10 cellular contexts compared by ENCODE assay signal in the genomic region with DNA sequence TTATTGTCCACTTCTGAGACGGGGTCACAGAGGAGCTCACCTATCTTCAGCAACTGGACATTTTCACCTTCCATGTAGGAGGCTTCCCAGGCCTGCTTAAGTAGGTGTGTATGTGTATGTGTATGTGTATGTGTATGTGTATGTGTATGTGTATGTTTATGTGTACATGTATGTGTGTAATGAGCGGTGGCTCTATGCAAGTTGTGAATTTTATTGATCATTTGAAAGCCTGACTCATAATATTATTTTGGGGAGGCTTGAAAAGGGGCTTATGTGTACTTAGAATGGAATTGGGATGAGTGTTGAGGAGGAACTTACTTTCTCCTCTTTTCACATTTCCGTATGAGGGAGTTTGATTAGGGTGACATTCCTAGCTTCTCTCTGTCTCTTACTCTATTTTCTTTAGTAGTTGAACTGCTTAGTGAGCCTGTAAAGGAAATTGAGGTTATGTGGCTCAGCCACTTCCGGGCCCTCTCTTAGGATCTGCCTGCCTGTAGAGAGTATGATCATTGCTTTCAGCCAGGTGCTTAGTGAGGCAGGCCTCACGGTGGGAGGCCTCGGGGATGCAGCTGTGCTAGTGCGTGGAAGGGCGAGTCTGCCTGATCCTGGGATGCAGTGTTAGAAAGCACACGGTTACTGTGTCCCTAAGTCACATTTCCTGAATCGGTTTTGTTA.
DNase-seq lines count a peak whose midpoint lies in the region; ATAC-seq, FAIRE-seq and TF ChIP-seq lines count a peak whose summit lies in the region.
"Had no signal": no experiment of that assay in that cellular context is flagged by ENCODE, and none has a peak within 500 bp of the region (broad histone marks: within the 10 kb centered on the region; RNA-seq: fewer than 3 reads in every experiment).

No MANE protein-coding gene starts in this region.

- DNase-seq in mammary epithelial cell (no peak), breast epithelium (ENCODE audit: low spot score in 2 of 2) (no peak), T follicular helper cell (ENCODE audit: low read depth) (peak; percentile 74), GM12878 (ENCODE audit: low read depth, low spot score) (no peak), NCI-H524 (lab: John Stamatoyannopoulos, UW) (no peak), sciatic nerve (ENCODE audit: low spot score) (no peak)
- peak; percentile 61 for DNase-seq in stimulated activated naive CD4-positive, alpha-beta T cell treated with Interleukin-2 at 50 U/mL for 16 hours (lab: John Stamatoyannopoulos, UW)

- no peak overlapping the region for H3K4me3 ChIP-seq in mammary epithelial cell (replicated peaks in 1 of 3; ENCODE audit: insufficient read depth in 1 of 3, low read depth in 2 of 3, low read length in 3 of 3)
- H3K4me3 ChIP-seq in breast epithelium: no peak overlapping the region
- H3K4me3 ChIP-seq in GM12878: no peak overlapping the region

- RAD21 ChIA-PET in GM12878 (lab: Charles Lee; ENCODE audit: unreplicated experiment): interaction anchor here (0.7 to 5.6 kb wide), 11 partner anchors 7 to 268 kb away, joined by 3 to 72 read pairs (median 4); no protein-coding TSS in a partner anchor

- dilution Hi-C loops in mammary epithelial cell (cut with HindIII; ENCODE audit: low sequenced_read_pairs): no loop called here

- H3K9ac ChIP-seq in mammary epithelial cell (ENCODE audit: insufficient read depth, low read length) (no peak overlapping the region), GM12878 (ENCODE audit: control insufficient read depth, insufficient read depth, low read length) (no peak overlapping the region; the same call in 1 of the 2 replicates)

- H2AFZ ChIP-seq in mammary epithelial cell (ENCODE audit: low read depth, low read length) (no peak overlapping the region), GM12878 (ENCODE audit: control insufficient read depth, low read depth, low read length) (peak overlapping the region; percentile 46)

- BruUV-seq in mammary epithelial cell (replicated peaks; lab: Mats Ljungman, UMichigan) (no TSS peak), GM12878 (replicated peaks; lab: Mats Ljungman, UMichigan) (no TSS peak)

- H3K9me3 ChIP-seq in mammary epithelial cell (replicated peaks; ENCODE audit: insufficient read depth, low read length) (no peaks in the 10 kb centered on the region), breast epithelium (no peaks in the 10 kb centered on the region), GM12878 (replicated peaks; ENCODE audit: control insufficient read depth, insufficient read depth, low read length) (no peaks in the 10 kb centered on the region; the same call in 2 of the 3 replicates)
- H3K9me3 ChIP-seq: neutrophil had no signal

- TF ChIP-seq EP300 in GM12878 (IDR thresholded peaks at IDR 0.05; ENCODE audit: borderline replicate concordance in 1 of 2, control insufficient read depth in 1 of 2, low read depth in 2 of 2, low read length in 2 of 2): no peak

- CTCF ChIA-PET in mammary epithelial cell (lab: Charles Lee; ENCODE audit: low non-redundant PET): no interaction called here
- CTCF ChIA-PET in GM12878 (lab: Yijun Ruan, JAX): interaction anchor here (1.0 to 36.6 kb wide), 8 partner anchors 8 to 634 kb away, joined by 3 to 1067 read pairs (median 7); a partner anchor contains a TSS

- FAIRE-seq in GM12878 (lab: Jason Lieb, UNC): peak; percentile 86

- no peak for TF ChIP-seq RAD21 in GM12878 (IDR thresholded peaks at IDR 0.05; ENCODE audit: insufficient read depth, low read depth, low read length)

- H4K20me1 ChIP-seq in mammary epithelial cell (ENCODE audit: insufficient read depth, low read length) (no peaks in the 10 kb centered on the region), GM12878 (ENCODE audit: control insufficient read depth, insufficient read depth) (no peaks in the 10 kb centered on the region)

- in situ Hi-C loops in mammary epithelial cell (cut with MboI; ENCODE audit: low sequenced_read_pairs in 2 of 2) (loop anchor here in 1 of 2 donors (25.0 kb wide), 1 partner anchor 512 kb away; a partner anchor contains a TSS), GM12878 (cut with MboI) (no loop called here)

- H3K4me2 ChIP-seq in mammary epithelial cell (ENCODE audit: insufficient read depth, low read depth, low read length) (peak overlapping the region; percentile 10), GM12878 (ENCODE audit: control insufficient read depth, insufficient read depth) (peak overlapping the region; percentile 76)

- TF ChIP-seq POLR2A in breast epithelium (IDR thresholded peaks at IDR 0.05) (no peak), GM12878 (IDR thresholded peaks at IDR 0.05; ENCODE audit: low read depth, low read length) (peak; percentile 67)

- H3K36me3 ChIP-seq in mammary epithelial cell (ENCODE audit: insufficient read depth, low read length): no peaks in the 10 kb centered on the region
- H3K36me3 ChIP-seq in breast epithelium: no peaks in the 10 kb centered on the region
- H3K36me3 ChIP-seq in GM12878 (ENCODE audit: control insufficient read depth in 2 of 2, insufficient read depth in 2 of 2, low read length in 1 of 2): no peaks in the 10 kb centered on the region
- H3K36me3 ChIP-seq: neutrophil had no signal

- TF ChIP-seq CTCF in mammary epithelial cell (conservative IDR thresholded peaks at IDR 0.05 in 1 of 2, IDR thresholded peaks at IDR 0.05 in 1 of 2; ENCODE audit: extremely low read depth in 1 of 2, insufficient read depth in 1 of 2, low read depth in 1 of 2, low read length in 2 of 2): no peak
- no peak for TF ChIP-seq CTCF in breast epithelium (IDR thresholded peaks at IDR 0.05)
- TF ChIP-seq CTCF in GM12878 (IDR thresholded peaks at IDR 0.05 in 2 of 3, conservative IDR thresholded peaks at IDR 0.05 in 1 of 3; ENCODE audit: control insufficient read depth in 2 of 3, extremely low read depth in 1 of 3, insufficient read depth in 1 of 3, low read depth in 3 of 3, low read length in 3 of 3): no peak

- ATAC-seq in HG03139 (IDR thresholded peaks at IDR 0.05; ENCODE audit: unreplicated experiment) (peak; percentile 66), GM12878 (peak; percentile 72), sciatic nerve (no peak)

- no peaks in the 10 kb centered on the region for H3K27me3 ChIP-seq in mammary epithelial cell (ENCODE audit: insufficient read depth, low read length)
- no peaks in the 10 kb centered on the region for H3K27me3 ChIP-seq in breast epithelium
- H3K27me3 ChIP-seq in GM12878 (replicated peaks in 1 of 2; ENCODE audit: control insufficient read depth in 2 of 2, insufficient read depth in 2 of 2, low read length in 1 of 2): no peaks in the 10 kb centered on the region
- H3K27me3 ChIP-seq: neutrophil had no signal

- 96% methylated on average over 10 of the region's 10 CpGs for WGBS in mammary epithelial cell (ENCODE audit: low coverage, missing lambda C conversion rate)
- WGBS in GM12878 (ENCODE audit: insufficient coverage, insufficient replicate concordance, low lambda C conversion rate, missing lambda C conversion rate): 16% methylated on average over 10 of the region's 10 CpGs

- H3K4me1 ChIP-seq in mammary epithelial cell (ENCODE audit: insufficient read depth, low read length) (peaks cover 12% of the 10 kb centered on the region), breast epithelium (peaks cover 0 to 5% of the 10 kb centered on the region in 2 donors), GM12878 (ENCODE audit: control insufficient read depth, insufficient read depth, low read length) (peaks cover 48% of the 10 kb centered on the region)

- no peaks in the 10 kb centered on the region for H3K79me2 ChIP-seq in mammary epithelial cell (ENCODE audit: insufficient read depth, low read length)
- no peaks in the 10 kb centered on the region for H3K79me2 ChIP-seq in GM12878 (ENCODE audit: control insufficient read depth, insufficient read depth, low read length)

- SMC1A ChIA-PET in GM12878 (lab: Charles Lee; ENCODE audit: uncharacterized antibody, unreplicated experiment): interaction anchor here (1.1 to 36.3 kb wide), 13 partner anchors 8 to 268 kb away, joined by 4 to 1399 read pairs (median 9); a partner anchor contains a TSS

- POLR2A ChIA-PET in GM12878 (lab: Charles Lee): interaction anchor here (0.6 to 6.3 kb wide), 9 partner anchors 9 to 239 kb away, joined by 3 to 33 read pairs (median 4); no protein-coding TSS in a partner anchor

- intact Hi-C loops in mammary epithelial cell (cut with micrococcal nuclease): loop anchor here (10.0 kb wide), 1 partner anchor 515 kb away; a partner anchor contains a TSS
- intact Hi-C loops in breast epithelium (cut with DNase I; ENCODE audit: low total_unique reads): no loop called here
- intact Hi-C loops in GM12878 (cut with micrococcal nuclease; ENCODE audit: unreplicated experiment): loop anchor here (10.0 kb wide), 1 partner anchor 515 kb away; a partner anchor contains a TSS
- intact Hi-C loops in sciatic nerve (cut with DNase I): no loop called here

- H3K27ac ChIP-seq in mammary epithelial cell (ENCODE audit: insufficient read depth, low read depth, low read length) (no peak overlapping the region), breast epithelium (no peak overlapping the region), GM12878 (ENCODE audit: control insufficient read depth, insufficient read depth) (peak overlapping the region; percentile 58)
- H3K27ac ChIP-seq: C4-2B, neutrophil had no signal

TF ChIP-seq in GM12878, 131 proteins besides CTCF, POLR2A, EP300 and RAD21 (continues in another document):
- TF ChIP-seq ZNF384 (IDR thresholded peaks at IDR 0.05; ENCODE audit: borderline replicate concordance, low read depth, low read length) (no peak), EED (IDR thresholded peaks at IDR 0.05; ENCODE audit: low read depth) (peak; percentile 97), DPF2 (IDR thresholded peaks at IDR 0.05) (peak; percentile 47), TAF1 (IDR thresholded peaks at IDR 0.05; ENCODE audit: borderline replicate concordance, low read depth, low read length) (no peak), FOXK2 (IDR thresholded peaks at IDR 0.05) (no peak), ATF7 (IDR thresholded peaks at IDR 0.05; ENCODE audit: low read depth) (0 out of 2 replicates have a peak, but pooled peaks have one; percentile 22), CHD2 (IDR thresholded peaks at IDR 0.05; ENCODE audit: borderline replicate concordance, low read depth, low read length) (no peak), ZNF207 (IDR thresholded peaks at IDR 0.05; ENCODE audit: borderline replicate concordance) (no peak), NBN (IDR thresholded peaks at IDR 0.05) (no peak)

Comparison
In these comparisons a context has a peak if more than half of its experiments do, and no peak if none do; other contexts are left out.
1. intact Hi-C loops: an anchor here in mammary epithelial cell (10.0 kb wide) and GM12878 (10.0 kb wide); none called in breast epithelium and sciatic nerve.
2. DNase-seq: peak in T follicular helper cell (single experiment) and stimulated activated naive CD4-positive, alpha-beta T cell treated with Interleukin-2 at 50 U/mL for 16 hours (single experiment); none in mammary epithelial cell (single experiment), breast epithelium (0 of 2), GM12878 (single experiment), NCI-H524 (0 of 2) and sciatic nerve (single experiment).